1 cellular context compared by ENCODE assay signal in genomic region chr1:203508463-203508862, GRCh38.
TF ChIP-seq lines count a peak whose summit lies in the region.

No MANE protein-coding gene starts in this region.

TF ChIP-seq in WTC11, 78 proteins besides CTCF, POLR2A, EP300 and RAD21 (continued from another document):
- TF ChIP-seq ATF6 (CRISPR knock-in tag; IDR thresholded peaks at IDR 0.05), result no peak
